Comparison of ENCODE assay signal across 9 cellular contexts in the genomic region with DNA sequence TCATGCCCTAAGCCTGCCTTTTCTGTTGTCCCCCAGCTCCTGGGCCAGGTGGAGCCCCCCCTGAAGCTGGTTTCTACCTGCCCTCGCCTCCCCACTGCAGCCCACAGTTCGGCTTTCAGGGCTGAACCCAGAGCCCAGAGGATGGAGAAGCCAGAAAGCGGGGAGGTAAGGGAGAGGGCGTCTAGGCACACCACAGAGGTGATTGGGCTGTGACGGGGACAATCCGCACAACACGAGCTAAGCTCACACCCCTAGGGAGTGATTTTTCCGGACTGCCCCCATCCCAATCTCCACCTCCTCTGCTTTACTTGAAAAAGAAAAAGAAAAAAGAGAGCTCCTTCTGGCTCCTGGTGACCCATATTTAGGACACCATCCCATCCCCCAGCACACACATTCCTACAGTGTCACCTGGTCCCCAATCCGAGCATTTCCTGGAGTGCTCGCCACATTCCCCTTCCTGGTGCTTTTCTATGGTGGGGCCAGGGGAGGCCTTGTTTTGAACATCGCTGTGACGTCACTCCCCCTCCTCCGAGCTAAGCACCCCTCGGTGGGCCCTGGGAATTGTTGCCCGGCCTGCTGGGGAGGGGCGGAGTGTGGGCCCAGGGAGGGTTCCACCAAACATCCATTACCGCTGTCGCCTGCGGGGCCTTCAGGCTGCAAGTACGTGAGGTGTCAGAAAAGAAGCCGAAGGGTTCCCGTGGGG.
DNase-seq lines count a peak whose midpoint lies in the region; ATAC-seq, FAIRE-seq and TF ChIP-seq lines count a peak whose summit lies in the region.
"Had no signal": no experiment of that assay in that cellular context is flagged by ENCODE, and none has a peak within 500 bp of the region (broad histone marks: within the 10 kb centered on the region; RNA-seq: fewer than 3 reads in every experiment).

No MANE protein-coding gene starts in this region.

- H3K36me3 ChIP-seq in DOHH2 (ENCODE audit: control insufficient read depth, low read length): no peaks in the 10 kb centered on the region
- peaks cover 0 to 11% of the 10 kb centered on the region in 2 experiments; a peak in 2 of 3 replicates for H3K36me3 ChIP-seq in HEK293 (ENCODE audit: control insufficient read depth in 2 of 2, insufficient read depth in 1 of 2, low read length in 2 of 2)
- no peaks in the 10 kb centered on the region for H3K36me3 ChIP-seq in MM.1S (replicated peaks; ENCODE audit: insufficient read depth, low read length)

- H4K20me1 ChIP-seq in DOHH2 (ENCODE audit: control insufficient read depth, insufficient read depth, low read depth, low read length) (no peaks in the 10 kb centered on the region; the same call in 1 of the 2 replicates), MM.1S (ENCODE audit: insufficient read depth, low read length) (no peaks in the 10 kb centered on the region)

- H3K9me3 Mint-ChIP-seq in nephron: no peaks in the 10 kb centered on the region

- H3K27ac Mint-ChIP-seq in nephron: peak overlapping the region; percentile 26 to 88 (median 86)

- H3K9me2 ChIP-seq in DOHH2 (replicated peaks; ENCODE audit: control insufficient read depth, low read length) (no peaks in the 10 kb centered on the region), MM.1S (replicated peaks; ENCODE audit: insufficient read depth, low read length) (no peaks in the 10 kb centered on the region)

- H3K9ac ChIP-seq in MM.1S (ENCODE audit: low read length): no peak overlapping the region

- H3K79me2 ChIP-seq in DOHH2 (ENCODE audit: control insufficient read depth, low read length) (no peaks in the 10 kb centered on the region), MM.1S (ENCODE audit: low read length) (no peaks in the 10 kb centered on the region)

- H3K27ac ChIP-seq in DOHH2 (ENCODE audit: low read depth, low read length): no peak overlapping the region
- peak overlapping the region; percentile 100 for H3K27ac ChIP-seq in HEK293 (ENCODE audit: extremely low read depth, low read depth, low read length)
- peak overlapping the region; percentile 59 for H3K27ac ChIP-seq in caudate nucleus (ENCODE audit: low read depth, low read length)
- H3K27ac ChIP-seq in MM.1S (ENCODE audit: low read length): no peak overlapping the region

- no peaks in the 10 kb centered on the region for H3K36me3 Mint-ChIP-seq in nephron (ENCODE audit: low read depth)

- no peak overlapping the region for H2AFZ ChIP-seq in MM.1S (ENCODE audit: low read length)

- H3K4me2 ChIP-seq in DOHH2 (ENCODE audit: low read length): peak overlapping the region; percentile 88
- no peak overlapping the region for H3K4me2 ChIP-seq in MM.1S (ENCODE audit: low read depth, low read length)

- FAIRE-seq in RCC 7860 (lab: Jason Lieb, UNC): no peak

- peaks cover 2% of the 10 kb centered on the region; the same call in 1 of the 2 replicates for H3F3A ChIP-seq in DOHH2 (ENCODE audit: control insufficient read depth, insufficient read depth)
- no peaks in the 10 kb centered on the region for H3F3A ChIP-seq in MM.1S (ENCODE audit: insufficient read depth, low read length)

- ATAC-seq in GM19395 (IDR thresholded peaks at IDR 0.05; ENCODE audit: unreplicated experiment): no peak

- H3K27me3 ChIP-seq in DOHH2 (ENCODE audit: control insufficient read depth, low read length): peaks cover 55% of the 10 kb centered on the region
- H3K27me3 ChIP-seq in MM.1S (replicated peaks; ENCODE audit: insufficient read depth, low read length): peaks cover 64% of the 10 kb centered on the region

- DNase-seq in caudate nucleus (lab: John Stamatoyannopoulos, UW): no peak
- no peak for DNase-seq in RCC 7860 (ENCODE audit: low spot score)
- no peak for DNase-seq in DMS153 (lab: John Stamatoyannopoulos, UW)
- DNase-seq in MM.1S: no peak
- DNase-seq: T-helper 9 cell had no signal

- peak overlapping the region; percentile 81 to 89 (median 82) for H3K4me3 Mint-ChIP-seq in nephron

- peak overlapping the region; percentile 75 for H3K4me3 ChIP-seq in DOHH2 (ENCODE audit: low read length)
- H3K4me3 ChIP-seq in HEK293 (ENCODE audit: low read depth, low read length): no peak overlapping the region
- H3K4me3 ChIP-seq in MM.1S (ENCODE audit: low read length): no peak overlapping the region

- H3K9me3 ChIP-seq in DOHH2 (ENCODE audit: control insufficient read depth, insufficient read depth, low read length): no peaks in the 10 kb centered on the region
- no peaks in the 10 kb centered on the region for H3K9me3 ChIP-seq in HEK293 (ENCODE audit: control insufficient read depth, insufficient read depth, low read depth, low read length)
- H3K9me3 ChIP-seq in MM.1S (replicated peaks; ENCODE audit: insufficient read depth, low read length): no peaks in the 10 kb centered on the region

- TF ChIP-seq CTCF in DOHH2 (IDR thresholded peaks at IDR 0.05; ENCODE audit: low read depth, low read length, poor library complexity, severe bottlenecking): no peak
- TF ChIP-seq CTCF in HEK293 (tag by site-specific recombination; IDR thresholded peaks at IDR 0.05): no peak
- no peak for TF ChIP-seq CTCF in nephron (IDR thresholded peaks at IDR 0.05; ENCODE audit: unreplicated experiment in 3 of 3)
- TF ChIP-seq CTCF in MM.1S (IDR thresholded peaks at IDR 0.05; ENCODE audit: low read length): no peak

- H3K4me1 Mint-ChIP-seq in nephron: peaks cover 22% of the 10 kb centered on the region

- POLR2A ChIA-PET in HEK293 (lab: Yijun Ruan, JAX): interaction anchor here (0.6 to 1.0 kb wide), 3 partner anchors 9 to 603 kb away, joined by 3 to 4 read pairs (median 3); no protein-coding TSS in a partner anchor

- H3K4me1 ChIP-seq in DOHH2 (ENCODE audit: control insufficient read depth, low read length) (peaks cover 32% of the 10 kb centered on the region), HEK293 (ENCODE audit: control insufficient read depth, insufficient read depth, low read length) (peaks cover 9% of the 10 kb centered on the region), MM.1S (ENCODE audit: low read length) (no peaks in the 10 kb centered on the region)

- CTCF ChIA-PET in HEK293 (lab: Yijun Ruan, JAX): interaction anchor here (0.6 to 2.9 kb wide), 9 partner anchors 10 to 1028 kb away, joined by 4 to 23 read pairs (median 5); no protein-coding TSS in a partner anchor

- H3K27me3 Mint-ChIP-seq in nephron (ENCODE audit: low read depth): peaks cover 74% of the 10 kb centered on the region

TF ChIP-seq in HEK293, 187 proteins besides CTCF, POLR2A, EP300 and RAD21 (continues in another document):
- TF ChIP-seq, protein P1, sequence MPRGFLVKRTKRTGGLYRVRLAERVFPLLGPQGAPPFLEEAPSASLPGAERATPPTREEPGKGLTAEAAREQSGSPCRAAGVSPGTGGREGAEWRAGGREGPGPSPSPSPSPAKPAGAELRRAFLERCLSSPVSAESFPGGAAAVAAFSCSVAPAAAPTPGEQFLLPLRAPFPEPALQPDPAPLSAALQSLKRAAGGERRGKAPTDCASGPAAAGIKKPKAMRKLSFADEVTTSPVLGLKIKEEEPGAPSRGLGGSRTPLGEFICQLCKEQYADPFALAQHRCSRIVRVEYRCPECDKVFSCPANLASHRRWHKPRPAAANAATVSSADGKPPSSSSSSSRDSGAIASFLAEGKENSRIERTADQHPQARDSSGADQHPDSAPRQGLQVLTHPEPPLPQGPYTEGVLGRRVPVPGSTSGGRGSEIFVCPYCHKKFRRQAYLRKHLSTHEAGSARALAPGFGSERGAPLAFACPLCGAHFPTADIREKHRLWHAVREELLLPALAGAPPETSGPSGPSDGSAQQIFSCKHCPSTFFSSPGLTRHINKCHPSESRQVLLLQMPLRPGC (tag by site-specific recombination; IDR thresholded peaks at IDR 0.05): 0 out of 2 replicates have a peak, but pooled peaks have one; percentile 59
- peak; percentile 44 for TF ChIP-seq SP2 (tag by site-specific recombination; IDR thresholded peaks at IDR 0.05)
- 0 out of 2 replicates have a peak, but pooled peaks have one; percentile 52 for TF ChIP-seq IKZF3 (tag by site-specific recombination; IDR thresholded peaks at IDR 0.05)
- TF ChIP-seq WT1 (tag by site-specific recombination; IDR thresholded peaks at IDR 0.05): peak; percentile 81
- TF ChIP-seq ZNF76 (tag by site-specific recombination; IDR thresholded peaks at IDR 0.05; ENCODE audit: borderline replicate concordance, low read depth): no peak
- 0 out of 2 replicates have a peak, but pooled peaks have one; percentile 35 for TF ChIP-seq ZNF600 (tag by site-specific recombination; IDR thresholded peaks at IDR 0.05)
- TF ChIP-seq ZNF174 (tag by site-specific recombination; IDR thresholded peaks at IDR 0.05): no peak
- TF ChIP-seq ZNF423 (tag by site-specific recombination; IDR thresholded peaks at IDR 0.05): peak; percentile 60; the same call in 1 of the 2 replicates
- peak; percentile 47; the same call in 1 of the 2 replicates for TF ChIP-seq ZBTB8A (tag by site-specific recombination; IDR thresholded peaks at IDR 0.05)
- TF ChIP-seq ZBTB49 (tag by site-specific recombination; IDR thresholded peaks at IDR 0.05; ENCODE audit: low read depth): no peak
- TF ChIP-seq ZNF302 (tag by site-specific recombination; IDR thresholded peaks at IDR 0.05; ENCODE audit: low read depth): no peak
- TF ChIP-seq ZIC2 (tag by site-specific recombination; IDR thresholded peaks at IDR 0.05): peak; percentile 83
- TF ChIP-seq ZNF701 (tag by site-specific recombination; IDR thresholded peaks at IDR 0.05): no peak
- TF ChIP-seq ZNF274 (IDR thresholded peaks at IDR 0.05; ENCODE audit: low read length): no peak
- TF ChIP-seq ZNF274 (tag by site-specific recombination; IDR thresholded peaks at IDR 0.05; ENCODE audit: borderline replicate concordance): no peak

Comparison
In these comparisons a context has a peak if more than half of its experiments do, and no peak if none do; other contexts are left out.
1. H3K27ac ChIP-seq: peak in HEK293 (single experiment) and caudate nucleus (single experiment); none in DOHH2 (single experiment) and MM.1S (single experiment).